In the genomic region with DNA sequence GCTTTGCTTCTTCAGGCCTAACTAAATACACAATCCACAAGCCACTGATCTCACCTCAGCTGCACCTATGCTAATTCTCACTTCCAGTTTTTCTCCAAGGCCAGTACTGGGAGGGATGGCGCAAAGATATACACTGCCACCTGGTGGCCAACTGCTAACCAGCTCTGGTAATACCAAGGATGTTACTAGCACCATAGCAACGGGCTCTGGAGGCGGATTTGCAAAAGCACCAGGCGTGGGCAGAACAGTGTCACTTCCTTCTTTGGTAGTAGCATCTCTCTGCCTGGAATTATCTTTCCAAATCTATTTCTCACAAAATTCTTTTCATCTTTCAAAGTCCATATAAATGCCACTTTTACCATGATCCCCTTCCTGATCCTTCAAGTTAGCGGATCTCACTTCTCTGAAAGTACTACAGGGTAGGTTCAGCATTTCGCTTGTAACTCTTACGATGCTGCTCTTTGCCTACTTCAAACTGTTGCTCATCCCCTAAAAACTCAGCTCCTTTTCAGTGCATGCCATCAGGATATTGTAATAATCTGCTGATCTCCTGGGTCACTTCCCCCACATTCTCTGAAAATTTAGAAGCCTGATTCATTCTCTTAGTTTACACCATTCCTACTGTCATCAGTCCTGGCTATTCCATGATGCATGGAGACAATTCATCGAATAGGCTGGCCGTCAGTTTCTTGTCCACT, we compare ENCODE assay signal across 8 cellular contexts. TPM values are rescaled to one million over a fixed set of nuclear protein-coding genes. Genes with fewer than 3 reads are reported as not detected.
DNase-seq lines count a peak whose midpoint lies in the region; ATAC-seq and TF ChIP-seq lines count a peak whose summit lies in the region.

No MANE protein-coding gene starts in this region.

- intact Hi-C loops in natural killer cell (cut with micrococcal nuclease): loop anchor here (1.0 to 2.0 kb wide), 4 partner anchors 35 to 163 kb away; no protein-coding TSS in a partner anchor

- DNase-seq in DMS114 treated with DMSO at 0.1 percent for 48 hours (lab: John Stamatoyannopoulos, UW; ENCODE audit: unreplicated experiment) (peak; percentile 85), HS-5 (ENCODE audit: low read depth) (peak; percentile 94), NOMO-1 treated with dmso at 0.1 percent for 144 hours (lab: John Stamatoyannopoulos, UW; ENCODE audit: unreplicated experiment) (peak; percentile 83), epithelial cell of proximal tubule (ENCODE audit: low read depth) (peak; percentile 39), natural killer cell (peak; percentile 62)
- DNase-seq in activated CD8-positive, alpha-beta memory T cell treated with anti-CD3 and anti-CD28 coated beads, Interleukin-2, amount 50 U/mL, for 24 hours (ENCODE audit: extremely low read depth): peak; percentile 74
- DNase-seq in stimulated activated effector memory CD8-positive, alpha-beta T cell treated with anti-CD3 and anti-CD28 coated beads, Interleukin-12 subunit alpha, Interleukin-12 subunit beta, amount 100 ng/mL, for 72 hours (ENCODE audit: low spot score in 2 of 2): peak; percentile 52 to 81

- peak; percentile 73 for TF ChIP-seq CTCF in epithelial cell of proximal tubule (conservative IDR thresholded peaks at IDR 0.05; ENCODE audit: low read depth, low read length)
- TF ChIP-seq CTCF in natural killer cell (IDR thresholded peaks at IDR 0.05): peak; percentile 78

- H3K27ac Mint-ChIP-seq in natural killer cell: no peak overlapping the region
- H3K27ac Mint-ChIP-seq in stimulated activated effector memory CD8-positive, alpha-beta T cell treated with anti-CD3 and anti-CD28 coated beads, Interleukin-12 subunit alpha, Interleukin-12 subunit beta, amount 100 ng/mL, for 72 hours: no peak overlapping the region

- no peak overlapping the region for H3K4me3 ChIP-seq in epithelial cell of proximal tubule (ENCODE audit: low read depth, low read length)

- no peak overlapping the region for H3K4me3 Mint-ChIP-seq in natural killer cell
- no peak overlapping the region for H3K4me3 Mint-ChIP-seq in stimulated activated effector memory CD8-positive, alpha-beta T cell treated with anti-CD3 and anti-CD28 coated beads, Interleukin-12 subunit alpha, Interleukin-12 subunit beta, amount 100 ng/mL, for 72 hours

- H3K36me3 Mint-ChIP-seq in natural killer cell: no peaks in the 10 kb centered on the region
- peaks cover 1% of the 10 kb centered on the region for H3K36me3 Mint-ChIP-seq in stimulated activated effector memory CD8-positive, alpha-beta T cell treated with anti-CD3 and anti-CD28 coated beads, Interleukin-12 subunit alpha, Interleukin-12 subunit beta, amount 100 ng/mL, for 72 hours

- H3K4me1 Mint-ChIP-seq in natural killer cell: peaks cover 11 to 12% of the 10 kb centered on the region in 2 donors
- H3K4me1 Mint-ChIP-seq in stimulated activated effector memory CD8-positive, alpha-beta T cell treated with anti-CD3 and anti-CD28 coated beads, Interleukin-12 subunit alpha, Interleukin-12 subunit beta, amount 100 ng/mL, for 72 hours: peaks cover 13% of the 10 kb centered on the region

- H3K9me3 Mint-ChIP-seq in natural killer cell: no peaks in the 10 kb centered on the region
- no peaks in the 10 kb centered on the region for H3K9me3 Mint-ChIP-seq in stimulated activated effector memory CD8-positive, alpha-beta T cell treated with anti-CD3 and anti-CD28 coated beads, Interleukin-12 subunit alpha, Interleukin-12 subunit beta, amount 100 ng/mL, for 72 hours

- ATAC-seq in GM21423 (IDR thresholded peaks at IDR 0.05; ENCODE audit: unreplicated experiment) (peak; percentile 99), natural killer cell (peak; percentile 98 to 100 (median 99))
- peak; percentile 96 for ATAC-seq in stimulated activated effector memory CD8-positive, alpha-beta T cell treated with anti-CD3 and anti-CD28 coated beads, Interleukin-12 subunit alpha, Interleukin-12 subunit beta, amount 100 ng/mL, for 72 hours

- H3K27me3 Mint-ChIP-seq in natural killer cell (ENCODE audit: low read depth in 2 of 2): no peaks in the 10 kb centered on the region

RNA-seq across cellular contexts. Expression of gene FOXJ2, which starts 37.1 kb away (rescaled TPM):
- total RNA-seq in epithelial cell of proximal tubule (9.4 TPM in 2 replicates), natural killer cell (10 to 100 TPM; 27.8 to 28.5 (median 28.4) TPM)

RNA-seq across cellular contexts. Expression of gene SLC2A3, which starts 59.4 kb away (rescaled TPM):
- 5.9 and 15.3 TPM in 2 replicates for total RNA-seq in epithelial cell of proximal tubule
- 100 to 1,000 TPM; 406 to 534 (median 427) TPM for total RNA-seq in natural killer cell

Comparison
In these comparisons a context has a peak if more than half of its experiments do, and no peak if none do; other contexts are left out.
1. DNase-seq: peak in every context shown above with its lines; median percentile 94 in HS-5; 85 in DMS114 treated with DMSO at 0.1 percent for 48 hours; 83 in NOMO-1 treated with dmso at 0.1 percent for 144 hours; 74 in activated CD8-positive, alpha-beta memory T cell treated with anti-CD3 and anti-CD28 coated beads, Interleukin-2, amount 50 U/mL, for 24 hours; 66 in stimulated activated effector memory CD8-positive, alpha-beta T cell treated with anti-CD3 and anti-CD28 coated beads, Interleukin-12 subunit alpha, Interleukin-12 subunit beta, amount 100 ng/mL, for 72 hours; 62 in natural killer cell; 39 in epithelial cell of proximal tubule.
2. RNA of gene SLC2A3, which starts 59.4 kb away (total RNA-seq): 406 to 534 TPM in natural killer cell; 5.9 to 15.3 TPM in epithelial cell of proximal tubule; every median in the first group is over 10 times any median in the second.
3. Peak in every context shown above with its lines, with median percentiles within 50 percentile points of each other: ATAC-seq.